Comparison of ENCODE assay signal across 39 cellular contexts in genomic region chr5:36382890-36383289, GRCh38.
"Had no signal": no experiment of that assay in that cellular context is flagged by ENCODE, and none has a peak within 500 bp of the region (broad histone marks: within the 10 kb centered on the region; RNA-seq: fewer than 3 reads in every experiment).

No MANE protein-coding gene starts in this region.

- H3K9me3 Mint-ChIP-seq: activated naive CD4-positive, alpha-beta T cell treated with anti-CD3 and anti-CD28 coated beads for 36 hours; activated naive CD4-positive, alpha-beta T cell treated with anti-CD3 and anti-CD28 coated beads, Interleukin-2, amount 10 ng/mL, durations not matched to agents 7 days and 5 days; activated naive CD4-positive, alpha-beta T cell treated with anti-CD3 and anti-CD28 coated beads, Interleukin-2, amount 50 U/mL, for 24 hours; activated naive CD4-positive, alpha-beta T cell treated with anti-CD3 and anti-CD28 coated beads, Interleukin-2, amount 50 U/mL, for 72 hours; activated naive CD8-positive, alpha-beta T cell treated with anti-CD3 and anti-CD28 coated beads for 36 hours; activated naive CD8-positive, alpha-beta T cell treated with anti-CD3 and anti-CD28 coated beads, Interleukin-2, amount 10 ng/mL, durations not matched to agents 7 days and 5 days; activated naive CD8-positive, alpha-beta T cell treated with anti-CD3 and anti-CD28 coated beads, Interleukin-2, amount 50 U/mL, for 24 hours; activated T-cell treated with anti-CD3 and anti-CD28 coated beads, Interleukin-2, amount 50 U/mL, for 24 hours; activated T-cell treated with anti-CD3 and anti-CD28 coated beads, Interleukin-2, amount 50 U/mL, for 4 hours; activated T-cell treated with anti-CD3 and anti-CD28 coated beads, Interleukin-2, amount 50 U/mL, for 72 hours; activated T-helper 1 cell treated with anti-CD3 and anti-CD28 coated beads, Interleukin-12 subunit alpha, Interleukin-12 subunit beta, Interleukin-2, Interleukin-4 antibody, amounts not matched to agents 30 ng/mL and 10 ng/mL and 1 ng/mL, durations not matched to agents 14 hours and 24 hours and 36 hours; activated T-helper 17 cell treated with anti-CD3 and anti-CD28 coated beads, Interleukin-2, amount 50 U/mL, for 72 hours; activated T-helper 2 cell treated with anti-CD3 and anti-CD28 coated beads, Interferon-gamma antibody, Interleukin-2, Interleukin-4, amounts not matched to agents 10 μg/mL and 5 μg/mL and 100 μg/mL, durations not matched to agents 14 hours and 24 hours and 36 hours; brain; central memory CD8-positive, alpha-beta T cell had no signal

- H3K36me3 ChIP-seq: adrenal gland, ascending aorta, brain microvascular endothelial cell, breast epithelium, cardiac muscle cell had no signal

- H3K27ac ChIP-seq: adrenal gland, ascending aorta, body of pancreas, brain microvascular endothelial cell, breast epithelium, cardiac muscle cell had no signal

- FAIRE-seq: astrocyte, bronchial epithelial cell had no signal

- H3K36me3 Mint-ChIP-seq: activated naive CD4-positive, alpha-beta T cell treated with anti-CD3 and anti-CD28 coated beads, Interleukin-2, amount 10 ng/mL, durations not matched to agents 7 days and 5 days; activated naive CD4-positive, alpha-beta T cell treated with anti-CD3 and anti-CD28 coated beads, Interleukin-2, amount 50 U/mL, for 24 hours; activated naive CD4-positive, alpha-beta T cell treated with anti-CD3 and anti-CD28 coated beads, Interleukin-2, amount 50 U/mL, for 72 hours; activated naive CD8-positive, alpha-beta T cell; activated naive CD8-positive, alpha-beta T cell treated with anti-CD3 and anti-CD28 coated beads for 36 hours; activated naive CD8-positive, alpha-beta T cell treated with anti-CD3 and anti-CD28 coated beads, Interleukin-2, amount 10 ng/mL, durations not matched to agents 7 days and 5 days; brain had no signal

- H3K27me3 ChIP-seq: adrenal gland, ascending aorta, body of pancreas, brain microvascular endothelial cell, breast epithelium, cardiac muscle cell had no signal

- H3K4me1 Mint-ChIP-seq: activated naive CD4-positive, alpha-beta T cell treated with anti-CD3 and anti-CD28 coated beads, Interleukin-2, amount 50 U/mL, for 24 hours; activated naive CD8-positive, alpha-beta T cell treated with anti-CD3 and anti-CD28 coated beads for 36 hours; activated naive CD8-positive, alpha-beta T cell treated with anti-CD3 and anti-CD28 coated beads, Interleukin-2, amount 50 U/mL, for 24 hours; brain; central memory CD8-positive, alpha-beta T cell had no signal

- H3K4me1 ChIP-seq: adrenal gland, ascending aorta, body of pancreas, breast epithelium had no signal

- H3K9me3 ChIP-seq: adrenal gland, ascending aorta, body of pancreas, breast epithelium had no signal

- H3K4me3 Mint-ChIP-seq: activated naive CD4-positive, alpha-beta T cell treated with anti-CD3 and anti-CD28 coated beads for 36 hours; activated naive CD4-positive, alpha-beta T cell treated with anti-CD3 and anti-CD28 coated beads, Interleukin-2, amount 10 ng/mL, durations not matched to agents 7 days and 5 days; activated naive CD4-positive, alpha-beta T cell treated with anti-CD3 and anti-CD28 coated beads, Interleukin-2, amount 50 U/mL, for 24 hours; activated naive CD8-positive, alpha-beta T cell; activated naive CD8-positive, alpha-beta T cell treated with anti-CD3 and anti-CD28 coated beads for 36 hours; activated naive CD8-positive, alpha-beta T cell treated with anti-CD3 and anti-CD28 coated beads, Interleukin-2, amount 10 ng/mL, durations not matched to agents 7 days and 5 days; activated naive CD8-positive, alpha-beta T cell treated with anti-CD3 and anti-CD28 coated beads, Interleukin-2, amount 50 U/mL, for 24 hours; activated T-cell treated with anti-CD3 and anti-CD28 coated beads, Interleukin-2, amount 50 U/mL, for 24 hours; activated T-cell treated with anti-CD3 and anti-CD28 coated beads, Interleukin-2, amount 50 U/mL, for 4 hours; activated T-cell treated with anti-CD3 and anti-CD28 coated beads, Interleukin-2, amount 50 U/mL, for 72 hours; activated T-helper 1 cell treated with anti-CD3 and anti-CD28 coated beads, Interleukin-12 subunit alpha, Interleukin-12 subunit beta, Interleukin-2, Interleukin-4 antibody, amounts not matched to agents 30 ng/mL and 10 ng/mL and 1 ng/mL, durations not matched to agents 14 hours and 24 hours and 36 hours; activated T-helper 17 cell treated with anti-CD3 and anti-CD28 coated beads, Interleukin-2, amount 50 U/mL, for 72 hours; brain; central memory CD8-positive, alpha-beta T cell had no signal

- DNase-seq: activated effector memory CD4-positive, alpha-beta T cell treated with anti-CD3 and anti-CD28 coated beads, Interleukin-2, amount 50 U/mL, for 16 hours; activated effector memory CD4-positive, alpha-beta T cell treated with Interleukin-2 at 50 U/mL for 16 hours; activated gamma-delta T cell; activated gamma-delta T cell treated with Interleukin-2 at 50 U/mL for 16 hours; activated naive CD4-positive, alpha-beta T cell; activated naive CD4-positive, alpha-beta T cell treated with anti-CD3 and anti-CD28 coated beads for 36 hours; activated naive CD4-positive, alpha-beta T cell treated with anti-CD3 and anti-CD28 coated beads, Interleukin-2, amount 10 ng/mL, durations not matched to agents 7 days and 5 days; activated naive CD4-positive, alpha-beta T cell treated with anti-CD3 and anti-CD28 coated beads, Interleukin-2, amount 50 U/mL, for 16 hours; activated naive CD4-positive, alpha-beta T cell treated with Interleukin-2 at 50 U/mL for 16 hours; activated naive CD8-positive, alpha-beta T cell treated with anti-CD3 and anti-CD28 coated beads for 36 hours; activated naive CD8-positive, alpha-beta T cell treated with anti-CD3 and anti-CD28 coated beads, Interleukin-2, amount 10 ng/mL, durations not matched to agents 7 days and 5 days; activated naive CD8-positive, alpha-beta T cell treated with anti-CD3 and anti-CD28 coated beads, Interleukin-2, amount 50 U/mL, for 24 hours; activated T-cell treated with anti-CD3 and anti-CD28 coated beads, Interleukin-2, amount 50 U/mL, for 24 hours; activated T-cell treated with anti-CD3 and anti-CD28 coated beads, Interleukin-2, amount 50 U/mL, for 4 hours; activated T-cell treated with anti-CD3 and anti-CD28 coated beads, Interleukin-2, amount 50 U/mL, for 48 hours; activated T-cell treated with anti-CD3 and anti-CD28 coated beads, Interleukin-2, amount 50 U/mL, for 72 hours; adrenal gland; amniotic stem cell; amygdala; anterior cingulate cortex; aorta; body of pancreas; brain microvascular endothelial cell; caudate nucleus; central memory CD4-positive, alpha-beta T cell; cerebellar nuclear complex had no signal

- ATAC-seq: activated naive CD4-positive, alpha-beta T cell treated with anti-CD3 and anti-CD28 coated beads, Interleukin-2, amount 50 U/mL, for 72 hours; activated naive CD8-positive, alpha-beta T cell treated with anti-CD3 and anti-CD28 coated beads, Interleukin-2, amount 50 U/mL, for 24 hours; activated T-cell treated with anti-CD3 and anti-CD28 coated beads, Interleukin-2, amount 50 U/mL, for 4 hours; activated T-cell treated with anti-CD3 and anti-CD28 coated beads, Interleukin-2, amount 50 U/mL, for 72 hours; activated T-helper 17 cell treated with anti-CD3 and anti-CD28 coated beads, Interleukin-2, amount 50 U/mL, for 72 hours; body of pancreas had no signal

- H3K27me3 Mint-ChIP-seq: activated naive CD8-positive, alpha-beta T cell had no signal

- H3K27ac Mint-ChIP-seq: activated naive CD4-positive, alpha-beta T cell treated with anti-CD3 and anti-CD28 coated beads for 36 hours; activated naive CD4-positive, alpha-beta T cell treated with anti-CD3 and anti-CD28 coated beads, Interleukin-2, amount 10 ng/mL, durations not matched to agents 7 days and 5 days; activated naive CD4-positive, alpha-beta T cell treated with anti-CD3 and anti-CD28 coated beads, Interleukin-2, amount 50 U/mL, for 24 hours; activated naive CD4-positive, alpha-beta T cell treated with anti-CD3 and anti-CD28 coated beads, Interleukin-2, amount 50 U/mL, for 72 hours; activated naive CD8-positive, alpha-beta T cell; activated naive CD8-positive, alpha-beta T cell treated with anti-CD3 and anti-CD28 coated beads for 36 hours; activated naive CD8-positive, alpha-beta T cell treated with anti-CD3 and anti-CD28 coated beads, Interleukin-2, amount 10 ng/mL, durations not matched to agents 7 days and 5 days; activated naive CD8-positive, alpha-beta T cell treated with anti-CD3 and anti-CD28 coated beads, Interleukin-2, amount 50 U/mL, for 24 hours; activated T-cell treated with anti-CD3 and anti-CD28 coated beads, Interleukin-2, amount 50 U/mL, for 24 hours; activated T-cell treated with anti-CD3 and anti-CD28 coated beads, Interleukin-2, amount 50 U/mL, for 72 hours; activated T-helper 1 cell treated with anti-CD3 and anti-CD28 coated beads, Interleukin-12 subunit alpha, Interleukin-12 subunit beta, Interleukin-2, Interleukin-4 antibody, amounts not matched to agents 30 ng/mL and 10 ng/mL and 1 ng/mL, durations not matched to agents 14 hours and 24 hours and 36 hours; activated T-helper 17 cell treated with anti-CD3 and anti-CD28 coated beads, Interleukin-2, amount 50 U/mL, for 72 hours; activated T-helper 2 cell treated with anti-CD3 and anti-CD28 coated beads, Interferon-gamma antibody, Interleukin-2, Interleukin-4, amounts not matched to agents 10 μg/mL and 5 μg/mL and 100 μg/mL, durations not matched to agents 14 hours and 24 hours and 36 hours; brain had no signal

- H3K4me3 ChIP-seq: adrenal gland, ascending aorta, body of pancreas, breast epithelium, cardiac muscle cell had no signal
